Comparison of ENCODE assay signal across 10 cellular contexts in genomic region chr13:78623132-78623531, GRCh38. TPM values are rescaled to one million over a fixed set of nuclear protein-coding genes. Genes with fewer than 3 reads are reported as not detected.
"Had no signal": no experiment of that assay in that cellular context is flagged by ENCODE, and none has a peak within 500 bp of the region (broad histone marks: within the 10 kb centered on the region; RNA-seq: fewer than 3 reads in every experiment).

No MANE protein-coding gene starts in this region.

- H3K4me3 ChIP-seq: K562 had no signal

- H3K27me3 Mint-ChIP-seq: IgD-negative memory B cell had no signal

- ATAC-seq: HepG2, K562 had no signal

- H3K27ac Mint-ChIP-seq: IgD-negative memory B cell had no signal

- H3K27ac ChIP-seq: HL-60, KMS-11 had no signal

- DNase-seq: IMR-90, KBM-7, KG1 had no signal

- H3K4me3 Mint-ChIP-seq: IgD-negative memory B cell had no signal

RNA-seq across cellular contexts. Expression of gene POU4F1, which starts 19.8 kb away (rescaled TPM):
- total RNA-seq: HT-29, HT1080, IMR-90 had no signal
